Comparison of ENCODE assay signal across 8 cellular contexts in genomic region chr9:98255064-98255577, GRCh38. TPM values are rescaled to one million over a fixed set of nuclear protein-coding genes. Genes with fewer than 3 reads are reported as not detected.
DNase-seq lines count a peak whose midpoint lies in the region; ATAC-seq and TF ChIP-seq lines count a peak whose summit lies in the region.

No MANE protein-coding gene starts in this region.

- H3K9me3 ChIP-seq in CD4-positive, CD25-positive, alpha-beta regulatory T cell (ENCODE audit: control insufficient read depth in 2 of 2, low read length in 2 of 2) = no peaks in the 10 kb centered on the region
- H3K9me3 ChIP-seq in right atrium auricular region = no peaks in the 10 kb centered on the region

- intact Hi-C loops in sciatic nerve (cut with DNase I) = loop anchor here (10.0 kb wide), 1 partner anchor 60 kb away; the partner anchor contains the start of gene CORO2A

- peak overlapping the region in 2 of 3 donors; percentile 94 to 99 for H3K27ac Mint-ChIP-seq in CD4-positive, CD25-positive, alpha-beta regulatory T cell
- peak overlapping the region in 1 of 2 donors; percentile 91 for H3K27ac Mint-ChIP-seq in activated naive CD4-positive, alpha-beta T cell treated with anti-CD3 and anti-CD28 coated beads, Interleukin-2, amount 50 U/mL, for 72 hours

- no peaks in the 10 kb centered on the region for H3K27me3 Mint-ChIP-seq in CD4-positive, CD25-positive, alpha-beta regulatory T cell

- peaks cover 15 to 50% (median 29%) of the 10 kb centered on the region in 4 donors for H3K4me1 Mint-ChIP-seq in CD4-positive, CD25-positive, alpha-beta regulatory T cell

- peaks cover 32% of the 10 kb centered on the region for H3K4me1 ChIP-seq in CD4-positive, CD25-positive, alpha-beta regulatory T cell (ENCODE audit: control insufficient read depth, insufficient read depth, low read length, poor library complexity, severe bottlenecking)
- peaks cover 0 to 29% of the 10 kb centered on the region in 2 donors for H3K4me1 ChIP-seq in right atrium auricular region

- no peak for TF ChIP-seq CTCF in right atrium auricular region (IDR thresholded peaks at IDR 0.05)

- DNase-seq in CD4-positive, CD25-positive, alpha-beta regulatory T cell = no peak
- no peak for DNase-seq in activated naive CD4-positive, alpha-beta T cell treated with anti-CD3 and anti-CD28 coated beads, Interleukin-2, amount 50 U/mL, for 72 hours (ENCODE audit: low spot score in 2 of 2)
- DNase-seq in right atrium auricular region (ENCODE audit: low spot score) (no peak), sciatic nerve (ENCODE audit: low spot score) (no peak), COLO829 (ENCODE audit: low spot score) (no peak), NCI-H446 (lab: John Stamatoyannopoulos, UW) (no peak)

- peaks cover 8% of the 10 kb centered on the region for H3K36me3 Mint-ChIP-seq in CD4-positive, CD25-positive, alpha-beta regulatory T cell
- peaks cover 6% of the 10 kb centered on the region in 2 donors for H3K36me3 Mint-ChIP-seq in activated naive CD4-positive, alpha-beta T cell treated with anti-CD3 and anti-CD28 coated beads, Interleukin-2, amount 50 U/mL, for 72 hours

- no peaks in the 10 kb centered on the region for H3K9me3 Mint-ChIP-seq in CD4-positive, CD25-positive, alpha-beta regulatory T cell
- H3K9me3 Mint-ChIP-seq in activated naive CD4-positive, alpha-beta T cell treated with anti-CD3 and anti-CD28 coated beads, Interleukin-2, amount 50 U/mL, for 72 hours = no peaks in the 10 kb centered on the region

- H3K4me3 ChIP-seq in CD4-positive, CD25-positive, alpha-beta regulatory T cell (ENCODE audit: low read depth, low read length) = peak overlapping the region; percentile 88
- peak overlapping the region; percentile 74 to 80 for H3K4me3 ChIP-seq in right atrium auricular region

- peak overlapping the region; percentile 87 for H3K27ac ChIP-seq in CD4-positive, CD25-positive, alpha-beta regulatory T cell (ENCODE audit: insufficient read depth, low read length, poor library complexity, severe bottlenecking)
- peak overlapping the region; percentile 92 to 93 for H3K27ac ChIP-seq in right atrium auricular region

- peak in 1 of 2 donors; percentile 2 for ATAC-seq in CD4-positive, CD25-positive, alpha-beta regulatory T cell (ENCODE audit: low read depth in 2 of 2)
- ATAC-seq in GM19025 (IDR thresholded peaks at IDR 0.05; ENCODE audit: low read depth, unreplicated experiment) (peak; percentile 5), HG03469 (IDR thresholded peaks at IDR 0.05; ENCODE audit: unreplicated experiment) (peak; percentile 18), sciatic nerve (peak; percentile 13)
- ATAC-seq in activated naive CD4-positive, alpha-beta T cell treated with anti-CD3 and anti-CD28 coated beads, Interleukin-2, amount 50 U/mL, for 72 hours = peak; percentile 38 to 42

- no peaks in the 10 kb centered on the region for H3K27me3 ChIP-seq in CD4-positive, CD25-positive, alpha-beta regulatory T cell (ENCODE audit: control insufficient read depth, insufficient read depth, low read length)
- no peaks in the 10 kb centered on the region for H3K27me3 ChIP-seq in right atrium auricular region

- H3K36me3 ChIP-seq in CD4-positive, CD25-positive, alpha-beta regulatory T cell (ENCODE audit: control insufficient read depth, insufficient read depth, low read length) = peaks cover 5% of the 10 kb centered on the region
- no peaks in the 10 kb centered on the region for H3K36me3 ChIP-seq in right atrium auricular region

- peak overlapping the region; percentile 93 to 100 (median 95) for H3K4me3 Mint-ChIP-seq in CD4-positive, CD25-positive, alpha-beta regulatory T cell

RNA-seq across cellular contexts. Expression of gene TBC1D2, which starts 0.3 kb away (rescaled TPM):
- 11.5 TPM for total RNA-seq in CD4-positive, CD25-positive, alpha-beta regulatory T cell
- polyA plus RNA-seq in CD4-positive, CD25-positive, alpha-beta regulatory T cell = 10 to 100 TPM in 2 of 4 donors, 1 to 10 TPM in 2; 8.2 to 10.4 (median 9.7) TPM
- 1 to 10 TPM; 3.6 to 3.9 TPM for total RNA-seq in activated naive CD4-positive, alpha-beta T cell treated with anti-CD3 and anti-CD28 coated beads, Interleukin-2, amount 50 U/mL, for 72 hours
- total RNA-seq in right atrium auricular region (1 to 10 TPM; 2.6 to 4.6 TPM), sciatic nerve (16.3 TPM)
